Comparison of ENCODE assay signal across 19 cellular contexts in genomic region chr11:27501102-27501501, GRCh38. TPM values are rescaled to one million over a fixed set of nuclear protein-coding genes. Genes with fewer than 3 reads are reported as not detected.
DNase-seq lines count a peak whose midpoint lies in the region; ATAC-seq, FAIRE-seq and TF ChIP-seq lines count a peak whose summit lies in the region.
"Had no signal": no experiment of that assay in that cellular context is flagged by ENCODE, and none has a peak within 500 bp of the region (broad histone marks: within the 10 kb centered on the region; RNA-seq: fewer than 3 reads in every experiment).

No MANE protein-coding gene starts in this region.

- CTCF ChIA-PET in HepG2 (lab: Yijun Ruan, JAX; ENCODE audit: low intra/inter-chr PET ratio, low total read pairs): no interaction called here
- CTCF ChIA-PET in IMR-90 (lab: Yijun Ruan, JAX): no interaction called here
- CTCF ChIA-PET in K562 (lab: Yijun Ruan, JAX; ENCODE audit: low intra/inter-chr PET ratio): no interaction called here

- H3K4me2 ChIP-seq in HepG2 (ENCODE audit: low read depth, low read length) (no peak overlapping the region), IMR-90 (ENCODE audit: low read depth, low read length) (no peak overlapping the region), K562 (ENCODE audit: insufficient read depth, low read length) (no peak overlapping the region)
- H3K4me2 ChIP-seq: BLaER1 had no signal

- H2BK15ac ChIP-seq in IMR-90 (ENCODE audit: low read depth, low read length): no peak overlapping the region

- peaks cover 8 to 29% of the 10 kb centered on the region in 2 experiments for H3K36me3 ChIP-seq in HepG2 (replicated peaks in 1 of 2; ENCODE audit: control insufficient read depth in 1 of 2, insufficient read depth in 2 of 2, low read length in 2 of 2)
- peaks cover 0 to 35% (median 12%) of the 10 kb centered on the region in 4 donors for H3K36me3 ChIP-seq in right lobe of liver
- H3K36me3 ChIP-seq in IMR-90 (ENCODE audit: control insufficient read depth, insufficient read depth, low read length): peaks cover 12% of the 10 kb centered on the region
- peaks cover 73% of the 10 kb centered on the region for H3K36me3 ChIP-seq in K562 (ENCODE audit: control insufficient read depth, insufficient read depth, low read length)

- H3K27me3 ChIP-seq in HepG2 (ENCODE audit: control insufficient read depth in 1 of 2, insufficient read depth in 2 of 2, low read length in 2 of 2) (peaks cover 0 to 2% of the 10 kb centered on the region in 2 experiments; a peak in 1 of 5 replicates), right lobe of liver (no peaks in the 10 kb centered on the region), IMR-90 (ENCODE audit: control insufficient read depth, insufficient read depth, low read length) (no peaks in the 10 kb centered on the region), K562 (ENCODE audit: control insufficient read depth in 2 of 2, insufficient read depth in 2 of 2, low read length in 2 of 2) (no peaks in the 10 kb centered on the region)
- H3K27me3 ChIP-seq: BLaER1 had no signal

- no peak overlapping the region for H3K4ac ChIP-seq in IMR-90 (ENCODE audit: low read depth, low read length)

- FAIRE-seq in HepG2 (lab: Jason Lieb, UNC): no peak
- FAIRE-seq in K562 (lab: Jason Lieb, UNC): no peak
- FAIRE-seq: D721Med, GM12892, H54 had no signal

- no peak overlapping the region for H2AK9ac ChIP-seq in IMR-90 (replicated peaks; ENCODE audit: low read depth, low read length, poor library complexity)

- H3K9me3 ChIP-seq in HepG2 (ENCODE audit: low read length): no peaks in the 10 kb centered on the region
- no peaks in the 10 kb centered on the region for H3K9me3 ChIP-seq in right lobe of liver
- H3K9me3 ChIP-seq in IMR-90 (ENCODE audit: control insufficient read depth, insufficient read depth, low read length): no peaks in the 10 kb centered on the region
- no peaks in the 10 kb centered on the region for H3K9me3 ChIP-seq in K562 (replicated peaks; ENCODE audit: control insufficient read depth, insufficient read depth, low read depth, low read length)
- H3K9me3 ChIP-seq: BLaER1, HAP-1 had no signal

- POLR2A ChIA-PET in HepG2 (lab: Yijun Ruan, JAX) (no interaction called here), IMR-90 (lab: Charles Lee; ENCODE audit: unreplicated experiment) (no interaction called here), K562 (lab: Yijun Ruan, JAX) (no interaction called here)

- no peak overlapping the region for H2AK5ac ChIP-seq in IMR-90 (ENCODE audit: low read depth, low read length)

- TF ChIP-seq CTCF in HepG2 (CRISPR knock-in tag; IDR thresholded peaks at IDR 0.05): no peak
- no peak for TF ChIP-seq CTCF in right lobe of liver (IDR thresholded peaks at IDR 0.05)
- no peak for TF ChIP-seq CTCF in IMR-90 (conservative IDR thresholded peaks at IDR 0.05; ENCODE audit: low read depth, low read length)
- TF ChIP-seq CTCF in K562 (IDR thresholded peaks at IDR 0.05 in 2 of 3, conservative IDR thresholded peaks at IDR 0.05 in 1 of 3; ENCODE audit: insufficient read depth in 2 of 3, low read depth in 1 of 3, low read length in 3 of 3): no peak

- peaks cover 27% of the 10 kb centered on the region for H4K20me1 ChIP-seq in HepG2 (ENCODE audit: insufficient read depth, low read length)
- peaks cover 18% of the 10 kb centered on the region; the same call in 1 of the 2 replicates for H4K20me1 ChIP-seq in IMR-90 (ENCODE audit: insufficient read depth, low read length)
- H4K20me1 ChIP-seq in K562 (replicated peaks; ENCODE audit: control insufficient read depth, insufficient read depth, low read length): no peaks in the 10 kb centered on the region

- H4K8ac ChIP-seq in IMR-90 (ENCODE audit: low read depth in 2 of 2, low read length in 2 of 2): no peak overlapping the region

- TF ChIP-seq EP300 in HepG2 (IDR thresholded peaks at IDR 0.05; ENCODE audit: low read depth in 2 of 2, low read length in 2 of 2): no peak
- no peak for TF ChIP-seq EP300 in HepG2 (CRISPR knock-in tag; IDR thresholded peaks at IDR 0.05; ENCODE audit: borderline replicate concordance)
- no peak for TF ChIP-seq EP300 in K562 (IDR thresholded peaks at IDR 0.05; ENCODE audit: low read length)

- no peak overlapping the region for H3K27ac ChIP-seq in HepG2 (ENCODE audit: extremely low read length, insufficient read depth, low read length)
- no peak overlapping the region for H3K27ac ChIP-seq in right lobe of liver
- no peak overlapping the region for H3K27ac ChIP-seq in IMR-90 (ENCODE audit: insufficient read depth, low read length)
- no peak overlapping the region for H3K27ac ChIP-seq in K562 (ENCODE audit: extremely low read depth, low read depth, low read length)
- H3K27ac ChIP-seq: 22Rv1, BLaER1, C4-2B had no signal

- no peak overlapping the region for H3K18ac ChIP-seq in IMR-90 (ENCODE audit: low read depth, low read length)

- peaks cover 48% of the 10 kb centered on the region for H3K79me2 ChIP-seq in HepG2 (ENCODE audit: insufficient read depth, low read length)
- H3K79me2 ChIP-seq in K562 (ENCODE audit: control insufficient read depth, insufficient read depth, low read length): peaks cover 53% of the 10 kb centered on the region

- H2AFZ ChIP-seq in HepG2 (ENCODE audit: low read length): no peak overlapping the region
- H2AFZ ChIP-seq in IMR-90 (replicated peaks; ENCODE audit: low read length, poor library complexity): no peak overlapping the region
- no peak overlapping the region for H2AFZ ChIP-seq in K562 (ENCODE audit: low read depth, low read length)

- TF ChIP-seq RAD21 in HepG2 (CRISPR knock-in tag; IDR thresholded peaks at IDR 0.05) (no peak), IMR-90 (IDR thresholded peaks at IDR 0.05; ENCODE audit: low read length) (no peak), K562 (CRISPR knock-in tag; conservative IDR thresholded peaks at IDR 0.05 in 1 of 2, IDR thresholded peaks at IDR 0.05 in 1 of 2) (no peak)

- DNase-seq in HepG2 (ENCODE audit: low spot score) (no peak), right lobe of liver (no peak), IMR-90 (no peak), K562 (ENCODE audit: extremely low read depth in 1 of 4, low spot score in 3 of 4) (no peak), NCI-H2196 (lab: John Stamatoyannopoulos, UW; ENCODE audit: unreplicated experiment) (no peak), DMS 273 (lab: John Stamatoyannopoulos, UW; ENCODE audit: unreplicated experiment) (no peak)
- DNase-seq: CD4-positive, alpha-beta T cell; CD8-positive, alpha-beta memory T cell; DMS53; DMS79 treated with DMSO at 0.1 percent for 48 hours; GOT3; HFFc6 had no signal

- no peak overlapping the region for H2BK20ac ChIP-seq in IMR-90 (ENCODE audit: low read depth, low read length)

- no peak overlapping the region for H3K56ac ChIP-seq in IMR-90 (ENCODE audit: extremely low read depth, insufficient read depth, low read length)

- H2BK120ac ChIP-seq in IMR-90 (ENCODE audit: low read depth, low read length): no peak overlapping the region

- no peak overlapping the region for H4K91ac ChIP-seq in IMR-90 (ENCODE audit: insufficient read depth, low read depth, low read length)

- H4K5ac ChIP-seq in IMR-90 (ENCODE audit: low read depth, low read length): no peak overlapping the region

- ATAC-seq in HepG2 (no peak), right lobe of liver (no peak), IMR-90 (ENCODE audit: low read depth) (no peak), K562 (no peak)

- TF ChIP-seq POLR2A in HepG2 (IDR thresholded peaks at IDR 0.05; ENCODE audit: insufficient read depth in 1 of 2, low read depth in 2 of 2, low read length in 2 of 2) (no peak), right lobe of liver (IDR thresholded peaks at IDR 0.05) (no peak), IMR-90 (IDR thresholded peaks at IDR 0.05; ENCODE audit: low read depth, low read length) (no peak), K562 (conservative IDR thresholded peaks at IDR 0.05) (no peak)

- intact Hi-C loops in HepG2 (cut with micrococcal nuclease; ENCODE audit: unreplicated experiment) (no loop called here), right lobe of liver (cut with DNase I) (no loop called here), IMR-90 (cut with micrococcal nuclease) (loop anchor here (10.0 kb wide), 1 partner anchor 1834 kb away; no protein-coding TSS in a partner anchor), K562 (cut with micrococcal nuclease) (no loop called here)

- BruUV-seq in HepG2 (replicated peaks; lab: Mats Ljungman, UMichigan) (no TSS peak), IMR-90 (replicated peaks; lab: Mats Ljungman, UMichigan) (no TSS peak), K562 (replicated peaks; lab: Mats Ljungman, UMichigan) (no TSS peak)

- H3K14ac ChIP-seq in IMR-90 (replicated peaks; ENCODE audit: low read depth, low read length): no peak overlapping the region

- H3K9me1 ChIP-seq in IMR-90 (ENCODE audit: insufficient read depth, low read length) (no peaks in the 10 kb centered on the region), K562 (ENCODE audit: control insufficient read depth, insufficient read depth, low read length) (no peaks in the 10 kb centered on the region)

- dilution Hi-C loops in IMR-90 (cut with HindIII; ENCODE audit: low sequenced_read_pairs, unreplicated experiment): no loop called here

- H3K4me3 ChIP-seq in HepG2 (replicated peaks in 1 of 3; ENCODE audit: insufficient read depth in 1 of 3, low read depth in 2 of 3, low read length in 3 of 3) (no peak overlapping the region), right lobe of liver (no peak overlapping the region), IMR-90 (ENCODE audit: insufficient read depth, low read depth, low read length) (no peak overlapping the region), K562 (no peak overlapping the region)
- H3K4me3 ChIP-seq: BLaER1, HAP-1 had no signal

- H2BK5ac ChIP-seq in IMR-90 (ENCODE audit: low read depth, low read length, poor library complexity, severe bottlenecking): no peak overlapping the region

- H3K79me1 ChIP-seq in IMR-90 (ENCODE audit: low read depth in 1 of 2, low read length in 2 of 2): peaks cover 10 to 23% of the 10 kb centered on the region in 2 experiments

- in situ Hi-C loops in HepG2 (cut with HindIII; ENCODE audit: extremely low pct_ligation_motif_present, low pct_unique_long_range_greater_than_20kb): no loop called here
- in situ Hi-C loops in IMR-90 (cut with MboI; ENCODE audit: low sequenced_read_pairs): loop anchor here (25.0 kb wide), 1 partner anchor 1836 kb away; no protein-coding TSS in a partner anchor
- in situ Hi-C loops in K562 (cut with MboI): no loop called here

- H3K23ac ChIP-seq in IMR-90 (ENCODE audit: low read depth, low read length): no peak overlapping the region

- H3K4me1 ChIP-seq in HepG2 (ENCODE audit: insufficient read depth, low read length) (peaks cover 28% of the 10 kb centered on the region), right lobe of liver (peaks cover 0 to 20% (median 6%) of the 10 kb centered on the region in 4 donors), IMR-90 (ENCODE audit: control insufficient read depth, insufficient read depth, low read length) (peaks cover 2% of the 10 kb centered on the region; the same call in 1 of the 2 replicates), K562 (replicated peaks in 1 of 2; ENCODE audit: control insufficient read depth in 2 of 2, insufficient read depth in 2 of 2, low read length in 2 of 2) (peaks cover 3 to 5% of the 10 kb centered on the region in 2 experiments; a peak in 3 of 5 replicates)

- H3K9ac ChIP-seq in HepG2 (ENCODE audit: insufficient read depth, low read depth, low read length): no peak overlapping the region
- no peak overlapping the region for H3K9ac ChIP-seq in IMR-90 (ENCODE audit: low read depth, low read length)
- no peak overlapping the region for H3K9ac ChIP-seq in K562 (ENCODE audit: insufficient read depth in 1 of 2, low read depth in 2 of 2, low read length in 2 of 2)
- H3K9ac ChIP-seq: BLaER1 had no signal

RNA-seq across cellular contexts. Expression of gene LIN7C, which starts 5.5 kb away (rescaled TPM):
- total RNA-seq in HepG2 (2016; rRNA removed; fragmentation: Illumina TruSeq; extraction: Trizol) (37.2 and 65.8 TPM in 2 replicates), right lobe of liver (10 to 100 TPM; 22.6 to 33.2 (median 27.1) TPM), IMR-90 (2012; rRNA removed) (25.5 and 58.3 TPM in 2 replicates), K562 (2014; rRNA removed) (21.5 and 23.5 TPM in 2 replicates), K562 (2014; rRNA removed; fragmentation: Illumina TruSeq; extraction: Trizol) (52.7 and 55.9 TPM in 2 replicates), K562 (2015; rRNA removed; fragmentation: Illumina TruSeq; extraction: Trizol) (37.4 and 41.4 TPM in 2 replicates), K562 (2021) (32.7 and 34.1 TPM in 2 replicates)
- 2.5 and 2.7 TPM in 2 replicates for total RNA-seq in HepG2 (2016; cell fraction: cytosol; rRNA removed; fragmentation: Illumina TruSeq; extraction: Trizol; ENCODE audit: low read depth)
- total RNA-seq in HepG2 (2016; cell fraction: insoluble cytoplasmic fraction; rRNA removed; fragmentation: Illumina TruSeq; extraction: Trizol): 38.6 and 65.0 TPM in 2 replicates
- 15.9 and 19.0 TPM in 2 replicates for total RNA-seq in HepG2 (2016; cell fraction: membrane; rRNA removed; fragmentation: Illumina TruSeq; extraction: Trizol)
- 24.0 and 25.6 TPM in 2 replicates for total RNA-seq in HepG2 (2016; cell fraction: nucleus; rRNA removed; fragmentation: Illumina TruSeq; extraction: Trizol)
- polyA plus RNA-seq in HepG2 (2011; rRNA removed) (12.7 and 14.8 TPM in 2 replicates), IMR-90 (2012; rRNA removed) (7.4 and 12.2 TPM in 2 replicates), K562 (2011; rRNA removed) (15.7 and 21.5 TPM in 2 replicates), K562 (2014; fragmentation: Illumina TruSeq; extraction: Trizol) (8.8 and 10.8 TPM in 2 replicates), K562 (2014; fragmentation: Nextera tagmentation; extraction: Ambion mirVana) (10 to 100 TPM; 20.0 to 48.1 TPM), K562 (2014; rRNA removed) (19.2 and 22.6 TPM in 2 replicates)
- polyA plus RNA-seq in HepG2 (2011; cell fraction: cytosol; rRNA removed): 7.8 and 14.4 TPM in 2 replicates
- polyA plus RNA-seq in HepG2 (2011; cell fraction: nucleus; rRNA removed): 4.2 and 7.4 TPM in 2 replicates
- polyA plus RNA-seq in HepG2 (2012): 10.3 and 13.4 TPM in 2 replicates
- 0.89 and 0.90 TPM in 2 replicates for polyA plus RNA-seq in HepG2 (2016; cell fraction: cytosol; fragmentation: Illumina TruSeq; extraction: Trizol; ENCODE audit: low read depth)
- 27.1 and 30.5 TPM in 2 replicates for polyA plus RNA-seq in HepG2 (2016; cell fraction: insoluble cytoplasmic fraction; fragmentation: Illumina TruSeq; extraction: Trizol; ENCODE audit: low read depth)
- polyA plus RNA-seq in HepG2 (2016; cell fraction: membrane; fragmentation: Illumina TruSeq; extraction: Trizol; ENCODE audit: low read depth): 4.4 and 4.8 TPM in 2 replicates
- polyA plus RNA-seq in HepG2 (2016; cell fraction: nucleus; fragmentation: Illumina TruSeq; extraction: Trizol; ENCODE audit: insufficient read depth, low read depth): 17.5 and 19.5 TPM in 2 replicates
- 6.7 and 16.3 TPM in 2 replicates for polyA minus RNA-seq in HepG2 (2011; rRNA and poly(A)+ RNA removed; ENCODE audit: low replicate concordance)
- polyA minus RNA-seq in HepG2 (2011; cell fraction: cytosol; rRNA and poly(A)+ RNA removed): 18.3 and 20.3 TPM in 2 replicates
- 29.6 and 31.1 TPM in 2 replicates for polyA minus RNA-seq in HepG2 (2011; cell fraction: nucleus; rRNA and poly(A)+ RNA removed)
- polyA plus RNA-seq in IMR-90 (2012; cell fraction: cytosol; rRNA removed): 2.7 and 4.2 TPM in 2 replicates
- polyA plus RNA-seq in IMR-90 (2012; cell fraction: nucleus; rRNA removed; ENCODE audit: low replicate concordance): 2.0 and 6.9 TPM in 2 replicates
- total RNA-seq in K562 (2011; cell fraction: chromatin; rRNA removed; ENCODE audit: low replicate concordance): 3.3 and 11.8 TPM in 2 replicates
- total RNA-seq in K562 (2011; cell fraction: nucleolus; rRNA removed): 2.7 and 3.2 TPM in 2 replicates
- 9.5 and 22.1 TPM in 2 replicates for total RNA-seq in K562 (2011; cell fraction: nucleoplasm; rRNA removed)
- polyA plus RNA-seq in K562 (2011; cell fraction: cytosol; rRNA removed): 7.6 and 15.1 TPM in 2 replicates
- 4.2 and 4.3 TPM in 2 replicates for polyA plus RNA-seq in K562 (2011; cell fraction: nucleus; rRNA removed)
- 5.3 and 6.8 TPM in 2 replicates for polyA plus RNA-seq in K562 (2012)
- 29.7 and 31.2 TPM in 2 replicates for polyA minus RNA-seq in K562 (2011; rRNA and poly(A)+ RNA removed)
- 11.4 and 18.3 TPM in 2 replicates for polyA minus RNA-seq in K562 (2011; cell fraction: cytosol; rRNA and poly(A)+ RNA removed)
- 6.9 and 9.6 TPM in 2 replicates for polyA minus RNA-seq in K562 (2011; cell fraction: nucleus; rRNA and poly(A)+ RNA removed)

RNA-seq across cellular contexts. Expression of gene LGR4, which starts 28.5 kb away (rescaled TPM):
- 51.4 and 68.7 TPM in 2 replicates for total RNA-seq in HepG2 (2016; rRNA removed; fragmentation: Illumina TruSeq; extraction: Trizol)
- 8.1 and 10.5 TPM in 2 replicates for total RNA-seq in HepG2 (2016; cell fraction: cytosol; rRNA removed; fragmentation: Illumina TruSeq; extraction: Trizol; ENCODE audit: low read depth)
- total RNA-seq in HepG2 (2016; cell fraction: insoluble cytoplasmic fraction; rRNA removed; fragmentation: Illumina TruSeq; extraction: Trizol): 51.6 and 65.3 TPM in 2 replicates
- total RNA-seq in HepG2 (2016; cell fraction: membrane; rRNA removed; fragmentation: Illumina TruSeq; extraction: Trizol): 23.6 and 26.4 TPM in 2 replicates
- total RNA-seq in HepG2 (2016; cell fraction: nucleus; rRNA removed; fragmentation: Illumina TruSeq; extraction: Trizol): 111 and 112 TPM in 2 replicates
- 42.1 and 43.8 TPM in 2 replicates for polyA plus RNA-seq in HepG2 (2011; rRNA removed)
- polyA plus RNA-seq in HepG2 (2011; cell fraction: cytosol; rRNA removed): 21.7 and 35.6 TPM in 2 replicates
- 35.4 and 41.4 TPM in 2 replicates for polyA plus RNA-seq in HepG2 (2011; cell fraction: nucleus; rRNA removed)
- 45.1 and 63.2 TPM in 2 replicates for polyA plus RNA-seq in HepG2 (2012)
- polyA plus RNA-seq in HepG2 (2016; cell fraction: cytosol; fragmentation: Illumina TruSeq; extraction: Trizol; ENCODE audit: low read depth): 1.6 TPM in 2 replicates
- 39.9 and 43.3 TPM in 2 replicates for polyA plus RNA-seq in HepG2 (2016; cell fraction: insoluble cytoplasmic fraction; fragmentation: Illumina TruSeq; extraction: Trizol; ENCODE audit: low read depth)
- 7.6 and 7.9 TPM in 2 replicates for polyA plus RNA-seq in HepG2 (2016; cell fraction: membrane; fragmentation: Illumina TruSeq; extraction: Trizol; ENCODE audit: low read depth)
- 106 and 117 TPM in 2 replicates for polyA plus RNA-seq in HepG2 (2016; cell fraction: nucleus; fragmentation: Illumina TruSeq; extraction: Trizol; ENCODE audit: insufficient read depth, low read depth)
- 187 and 243 TPM in 2 replicates for polyA minus RNA-seq in HepG2 (2011; rRNA and poly(A)+ RNA removed; ENCODE audit: low replicate concordance)
- polyA minus RNA-seq in HepG2 (2011; cell fraction: cytosol; rRNA and poly(A)+ RNA removed): 60.2 and 70.2 TPM in 2 replicates
- polyA minus RNA-seq in HepG2 (2011; cell fraction: nucleus; rRNA and poly(A)+ RNA removed): 201 and 210 TPM in 2 replicates
- total RNA-seq in right lobe of liver: 10 to 100 TPM; 32.5 to 46.3 (median 44.1) TPM
- 6.8 and 8.1 TPM in 2 replicates for total RNA-seq in IMR-90 (2012; rRNA removed)
- polyA plus RNA-seq in IMR-90 (2012; rRNA removed): 2.2 and 2.9 TPM in 2 replicates
- 0.85 and 0.88 TPM in 2 replicates for polyA plus RNA-seq in IMR-90 (2012; cell fraction: cytosol; rRNA removed)
- 2.3 and 9.8 TPM in 2 replicates for polyA plus RNA-seq in IMR-90 (2012; cell fraction: nucleus; rRNA removed; ENCODE audit: low replicate concordance)
- total RNA-seq in K562 (2011; cell fraction: chromatin; rRNA removed; ENCODE audit: low replicate concordance): 23.3 and 49.2 TPM in 2 replicates
- total RNA-seq in K562 (2011; cell fraction: nucleolus; rRNA removed): 11.5 and 15.8 TPM in 2 replicates
- total RNA-seq in K562 (2011; cell fraction: nucleoplasm; rRNA removed): 23.7 and 31.5 TPM in 2 replicates
- total RNA-seq in K562 (2014; rRNA removed): 3.1 and 3.8 TPM in 2 replicates
- total RNA-seq in K562 (2014; rRNA removed; fragmentation: Illumina TruSeq; extraction: Trizol): 6.4 and 7.3 TPM in 2 replicates
- total RNA-seq in K562 (2015; rRNA removed; fragmentation: Illumina TruSeq; extraction: Trizol): 6.4 and 9.5 TPM in 2 replicates
- 4.7 and 5.8 TPM in 2 replicates for total RNA-seq in K562 (2021)
- polyA plus RNA-seq in K562 (2011; rRNA removed): 10.1 and 10.8 TPM in 2 replicates
- polyA plus RNA-seq in K562 (2011; cell fraction: cytosol; rRNA removed): 2.8 and 5.6 TPM in 2 replicates
- 12.8 and 22.2 TPM in 2 replicates for polyA plus RNA-seq in K562 (2011; cell fraction: nucleus; rRNA removed)
- 3.6 and 4.1 TPM in 2 replicates for polyA plus RNA-seq in K562 (2012)
- polyA plus RNA-seq in K562 (2014; fragmentation: Illumina TruSeq; extraction: Trizol): 3.7 and 5.9 TPM in 2 replicates
- polyA plus RNA-seq in K562 (2014; fragmentation: Nextera tagmentation; extraction: Ambion mirVana): 1 to 10 TPM in 1 of 2 experiments, under 1 TPM in 1; 0.94 to 1.7 TPM
- 2.5 and 3.7 TPM in 2 replicates for polyA plus RNA-seq in K562 (2014; rRNA removed)
- 16.6 and 32.2 TPM in 2 replicates for polyA minus RNA-seq in K562 (2011; rRNA and poly(A)+ RNA removed)
- 7.6 and 8.6 TPM in 2 replicates for polyA minus RNA-seq in K562 (2011; cell fraction: cytosol; rRNA and poly(A)+ RNA removed)
- 18.0 and 44.5 TPM in 2 replicates for polyA minus RNA-seq in K562 (2011; cell fraction: nucleus; rRNA and poly(A)+ RNA removed)

Comparison
In these comparisons a context has a peak if more than half of its experiments do, and no peak if none do; other contexts are left out.
1. Of the 241 proteins assayed by ChIP-seq in both HepG2 and K562: peak only in HepG2: MAFF and MAFK; only in K562: MAFG; in both: none; in neither: 238.